ENCODE assay signal across 16 cellular contexts in genomic region chr5:56060276-56061110, GRCh38.
DNase-seq lines count a peak whose midpoint lies in the region; ATAC-seq, FAIRE-seq and TF ChIP-seq lines count a peak whose summit lies in the region.
"Had no signal": no experiment of that assay in that cellular context is flagged by ENCODE, and none has a peak within 500 bp of the region (broad histone marks: within the 10 kb centered on the region; RNA-seq: fewer than 3 reads in every experiment).

No MANE protein-coding gene starts in this region.

- peak; percentile 11 to 59 (median 30) for ATAC-seq in T-cell (replicated peaks in 1 of 4)
- peak; percentile 53 for ATAC-seq in activated naive CD8-positive, alpha-beta T cell treated with anti-CD3 and anti-CD28 coated beads, Interleukin-2, amount 10 ng/mL, durations not matched to agents 7 days and 5 days (ENCODE audit: low read depth)
- ATAC-seq in HG03196 (IDR thresholded peaks at IDR 0.05; ENCODE audit: unreplicated experiment), result no peak
- ATAC-seq in HG02798 (IDR thresholded peaks at IDR 0.05; ENCODE audit: poor library complexity, unreplicated experiment), result no peak
- ATAC-seq: heart right ventricle, left ventricle myocardium superior, SK-N-SH treated with all-trans-retinoic acid at 6 μM for 48 hours had no signal

- no peaks in the 10 kb centered on the region for H3K27me3 ChIP-seq in Caco-2 (replicated peaks; ENCODE audit: control insufficient read depth, insufficient read depth, low read length)
- H3K27me3 ChIP-seq: BE2C, heart right ventricle, stomach had no signal

- H3K36me3 ChIP-seq in Caco-2 (ENCODE audit: control insufficient read depth, insufficient read depth, low read length), result no peaks in the 10 kb centered on the region
- H3K36me3 ChIP-seq: BE2C, heart right ventricle, stomach had no signal

- FAIRE-seq in HTR-8/SVneo (lab: Jason Lieb, UNC), result no peak
- FAIRE-seq: bronchial epithelial cell, endometrium had no signal

- H3K27me3 Mint-ChIP-seq in Caco-2 (ENCODE audit: insufficient read depth, unreplicated experiment) (no peaks in the 10 kb centered on the region), T-cell (no peaks in the 10 kb centered on the region)
- no peaks in the 10 kb centered on the region for H3K27me3 Mint-ChIP-seq in activated naive CD8-positive, alpha-beta T cell treated with anti-CD3 and anti-CD28 coated beads, Interleukin-2, amount 10 ng/mL, durations not matched to agents 7 days and 5 days

- H3K4me3 Mint-ChIP-seq in Caco-2 (ENCODE audit: unreplicated experiment) (peak overlapping the region; percentile 0), T-cell (peak overlapping the region; percentile 21 to 68 (median 52))
- H3K4me3 Mint-ChIP-seq in activated naive CD8-positive, alpha-beta T cell treated with anti-CD3 and anti-CD28 coated beads, Interleukin-2, amount 10 ng/mL, durations not matched to agents 7 days and 5 days, result peak overlapping the region; percentile 57

- H3K4me1 ChIP-seq in Caco-2, result peaks cover 38% of the 10 kb centered on the region
- H3K4me1 ChIP-seq: BE2C had no signal

- H3K36me3 Mint-ChIP-seq in Caco-2 (ENCODE audit: insufficient read depth, unreplicated experiment) (peaks cover 10% of the 10 kb centered on the region), T-cell (no peaks in the 10 kb centered on the region)
- peaks cover 3% of the 10 kb centered on the region for H3K36me3 Mint-ChIP-seq in activated naive CD8-positive, alpha-beta T cell treated with anti-CD3 and anti-CD28 coated beads, Interleukin-2, amount 10 ng/mL, durations not matched to agents 7 days and 5 days

- no peaks in the 10 kb centered on the region for H3K9me3 Mint-ChIP-seq in Caco-2 (ENCODE audit: unreplicated experiment)
- H3K9me3 Mint-ChIP-seq in T-cell, result no peaks in the 10 kb centered on the region
- H3K9me3 Mint-ChIP-seq in activated naive CD8-positive, alpha-beta T cell treated with anti-CD3 and anti-CD28 coated beads, Interleukin-2, amount 10 ng/mL, durations not matched to agents 7 days and 5 days, result peaks cover 4% of the 10 kb centered on the region

- no peaks in the 10 kb centered on the region; the same call in 1 of the 2 replicates for H3K9me3 ChIP-seq in Caco-2
- H3K9me3 ChIP-seq: BE2C, heart right ventricle, stomach had no signal

- POLR2A ChIA-PET in Caco-2 (lab: Charles Lee) (no interaction called here), T-cell (lab: Charles Lee) (interaction anchor here (0.6 kb wide), 3 partner anchors 46 to 96 kb away, joined by 3 to 6 read pairs (median 5); no protein-coding TSS in a partner anchor)
- POLR2A ChIA-PET in activated naive CD8-positive, alpha-beta T cell treated with anti-CD3 and anti-CD28 coated beads, Interleukin-2, amount 10 ng/mL, durations not matched to agents 7 days and 5 days (lab: Charles Lee), result interaction anchor here (0.9 kb wide), 1 partner anchor 32 kb away, joined by 3 read pairs; no protein-coding TSS in a partner anchor

- no TSS peak for BruUV-seq in Caco-2 (replicated peaks; lab: Mats Ljungman, UMichigan)

- no peak overlapping the region for H3K4me3 ChIP-seq in Caco-2 (ENCODE audit: low read depth, low read length)
- H3K4me3 ChIP-seq: heart right ventricle, stomach had no signal

- H3K27ac Mint-ChIP-seq in Caco-2 (ENCODE audit: unreplicated experiment) (peak overlapping the region; percentile 73), T-cell (peak overlapping the region; percentile 85 to 91)
- H3K27ac Mint-ChIP-seq in activated naive CD8-positive, alpha-beta T cell treated with anti-CD3 and anti-CD28 coated beads, Interleukin-2, amount 10 ng/mL, durations not matched to agents 7 days and 5 days, result peak overlapping the region; percentile 36

- DNase-seq in Caco-2 (no peak), T-cell (peak in 24 of 34 experiments; percentile 3 to 40 (median 17)), HTR-8/SVneo (ENCODE audit: insufficient read length, low spot score) (no peak), NCI-H2227 (lab: John Stamatoyannopoulos, UW; ENCODE audit: unreplicated experiment) (no peak)
- peak; percentile 52 for DNase-seq in activated naive CD8-positive, alpha-beta T cell treated with anti-CD3 and anti-CD28 coated beads, Interleukin-2, amount 10 ng/mL, durations not matched to agents 7 days and 5 days
- DNase-seq in stimulated activated CD4-positive, alpha-beta T cell treated with anti-CD3 and anti-CD28 coated beads, Interleukin-1b, Interleukin-23, amount 100 ng/mL, for 48 hours, result peak; percentile 55
- DNase-seq: BE2C, heart right ventricle, left ventricle myocardium superior, NCI-H2029, stomach had no signal

- CTCF ChIA-PET in Caco-2 (lab: Charles Lee) (no interaction called here), T-cell (lab: Charles Lee) (no interaction called here)

- TF ChIP-seq CTCF in Caco-2 (IDR thresholded peaks at IDR 0.05; ENCODE audit: insufficient read depth in 1 of 2, low read depth in 1 of 2, low read length in 1 of 2, severe bottlenecking in 1 of 2, unreplicated experiment in 1 of 2), result no peak

- peaks cover 25% of the 10 kb centered on the region for H3K4me1 Mint-ChIP-seq in Caco-2 (ENCODE audit: low read depth, unreplicated experiment)
- H3K4me1 Mint-ChIP-seq in T-cell, result peaks cover 70 to 77% (median 74%) of the 10 kb centered on the region in 3 donors
- H3K4me1 Mint-ChIP-seq in activated naive CD8-positive, alpha-beta T cell treated with anti-CD3 and anti-CD28 coated beads, Interleukin-2, amount 10 ng/mL, durations not matched to agents 7 days and 5 days, result peaks cover 39% of the 10 kb centered on the region

- intact Hi-C loops in Caco-2 (cut with micrococcal nuclease; ENCODE audit: unreplicated experiment), result no loop called here

Comparison
In these comparisons a context has a peak if more than half of its experiments do, and no peak if none do; other contexts are left out.
1. DNase-seq: peak in T-cell (24 of 34), activated naive CD8-positive, alpha-beta T cell treated with anti-CD3 and anti-CD28 coated beads, Interleukin-2, amount 10 ng/mL, durations not matched to agents 7 days and 5 days (single experiment) and stimulated activated CD4-positive, alpha-beta T cell treated with anti-CD3 and anti-CD28 coated beads, Interleukin-1b, Interleukin-23, amount 100 ng/mL, for 48 hours (single experiment); none in Caco-2 (0 of 2), HTR-8/SVneo (single experiment) and NCI-H2227 (single experiment).
2. H3K27ac Mint-ChIP-seq: peak in every context shown above with its lines; median percentile 88 in T-cell; 73 in Caco-2; 36 in activated naive CD8-positive, alpha-beta T cell treated with anti-CD3 and anti-CD28 coated beads, Interleukin-2, amount 10 ng/mL, durations not matched to agents 7 days and 5 days.
3. H3K4me3 Mint-ChIP-seq: peak in every context shown above with its lines; median percentile 57 in activated naive CD8-positive, alpha-beta T cell treated with anti-CD3 and anti-CD28 coated beads, Interleukin-2, amount 10 ng/mL, durations not matched to agents 7 days and 5 days; 52 in T-cell; 0 in Caco-2.
4. ATAC-seq: peak in T-cell (4 of 4) and activated naive CD8-positive, alpha-beta T cell treated with anti-CD3 and anti-CD28 coated beads, Interleukin-2, amount 10 ng/mL, durations not matched to agents 7 days and 5 days (single experiment); none in HG03196 (single experiment) and HG02798 (single experiment).